Comparison of ENCODE assay signal across 1 cellular context in genomic region chr4:139889901-139890300, GRCh38.
TF ChIP-seq lines count a peak whose summit lies in the region.

No MANE protein-coding gene starts in this region.

TF ChIP-seq in SK-N-SH, 30 proteins besides CTCF, POLR2A, EP300 and RAD21 (continued from another document):
- TF ChIP-seq SIN3A (IDR thresholded peaks at IDR 0.05; ENCODE audit: borderline replicate concordance, low read depth, low read length) (no peak), PBX3 (IDR thresholded peaks at IDR 0.05) (no peak), ZBTB33 (IDR thresholded peaks at IDR 0.05; ENCODE audit: borderline replicate concordance, low read depth) (no peak), RXRA (IDR thresholded peaks at IDR 0.05; ENCODE audit: borderline replicate concordance, low read depth) (no peak), CHD2 (IDR thresholded peaks at IDR 0.05; ENCODE audit: low read length, partially characterized antibody) (peak; percentile 76), ELF1 (IDR thresholded peaks at IDR 0.05) (no peak), TCF12 (IDR thresholded peaks at IDR 0.05) (peak; percentile 45; the same call in 1 of the 2 replicates), SMC3 (IDR thresholded peaks at IDR 0.05; ENCODE audit: low read depth, low read length) (peak; percentile 27; the same call in 1 of the 2 replicates), FOSL2 (IDR thresholded peaks at IDR 0.05; ENCODE audit: borderline replicate concordance, low read depth) (no peak), USF1 (IDR thresholded peaks at IDR 0.05; ENCODE audit: borderline replicate concordance, low read depth) (no peak), GABPA (IDR thresholded peaks at IDR 0.05; ENCODE audit: low read depth) (no peak; the same call in 1 of the 2 replicates), JUND (IDR thresholded peaks at IDR 0.05) (no peak), NFIC (IDR thresholded peaks at IDR 0.05; ENCODE audit: borderline replicate concordance) (no peak), FOXM1 (IDR thresholded peaks at IDR 0.05; ENCODE audit: low read depth) (no peak), RFX5 (IDR thresholded peaks at IDR 0.05; ENCODE audit: low read length) (peak; percentile 22; the same call in 1 of the 2 replicates), RCOR1 (IDR thresholded peaks at IDR 0.05; ENCODE audit: low read length) (peak; percentile 64; the same call in 1 of the 2 replicates)
TF ChIP-seq in SK-N-SH: peak in this region for 8.
